Comparison of ENCODE assay signal across 1 cellular context in genomic region chr2:11541693-11542274, GRCh38.
TF ChIP-seq lines count a peak whose summit lies in the region.

No MANE protein-coding gene starts in this region.

TF ChIP-seq in HepG2, 621 proteins besides CTCF, POLR2A, EP300 and RAD21 (continues in another document):
- TF ChIP-seq ELK4 (CRISPR knock-in tag; IDR thresholded peaks at IDR 0.05; ENCODE audit: borderline replicate concordance) (no peak), FOSL2 (CRISPR knock-in tag; IDR thresholded peaks at IDR 0.05) (no peak), STAT6 (CRISPR knock-in tag; IDR thresholded peaks at IDR 0.05; ENCODE audit: borderline replicate concordance) (no peak), ZNF558 (CRISPR knock-in tag; IDR thresholded peaks at IDR 0.05; ENCODE audit: borderline replicate concordance) (no peak), ZBTB44 (CRISPR knock-in tag; IDR thresholded peaks at IDR 0.05) (no peak), ZZZ3 (CRISPR knock-in tag; IDR thresholded peaks at IDR 0.05; ENCODE audit: borderline replicate concordance) (no peak), BCL6 (CRISPR knock-in tag; IDR thresholded peaks at IDR 0.05) (no peak), MTF2 (CRISPR knock-in tag; IDR thresholded peaks at IDR 0.05; ENCODE audit: borderline replicate concordance) (no peak), ZBTB37 (CRISPR knock-in tag; IDR thresholded peaks at IDR 0.05) (no peak), ZBTB14 (CRISPR knock-in tag; IDR thresholded peaks at IDR 0.05) (no peak), SMARCE1 (IDR thresholded peaks at IDR 0.05; ENCODE audit: borderline replicate concordance) (no peak), HIVEP1 (CRISPR knock-in tag; IDR thresholded peaks at IDR 0.05) (no peak), ZNF280D (CRISPR knock-in tag; IDR thresholded peaks at IDR 0.05) (no peak), GRHL1 (CRISPR knock-in tag; conservative IDR thresholded peaks at IDR 0.05) (no peak), NFRKB (IDR thresholded peaks at IDR 0.05) (no peak), TBX2 (CRISPR knock-in tag; IDR thresholded peaks at IDR 0.05; ENCODE audit: borderline replicate concordance) (no peak), ZFP82 (CRISPR knock-in tag; IDR thresholded peaks at IDR 0.05; ENCODE audit: borderline replicate concordance) (no peak), SYNCRIP (IDR thresholded peaks at IDR 0.05; ENCODE audit: insufficient read depth, low read depth, low read length) (no peak), TRAFD1 (CRISPR knock-in tag; IDR thresholded peaks at IDR 0.05; ENCODE audit: borderline replicate concordance) (no peak), ZBTB7A (CRISPR knock-in tag; IDR thresholded peaks at IDR 0.05) (0 out of 2 replicates have a peak, but pooled peaks have one; percentile 13), ZNF430 (CRISPR knock-in tag; IDR thresholded peaks at IDR 0.05) (no peak), ZFX (CRISPR knock-in tag; IDR thresholded peaks at IDR 0.05; ENCODE audit: low read depth) (no peak), ZNF282 (IDR thresholded peaks at IDR 0.05; ENCODE audit: partially characterized antibody) (no peak), ARID4A (CRISPR knock-in tag; IDR thresholded peaks at IDR 0.05; ENCODE audit: borderline replicate concordance) (peak; percentile 14; the same call in 1 of the 2 replicates), BCLAF1 (IDR thresholded peaks at IDR 0.05) (no peak), MAFK (conservative IDR thresholded peaks at IDR 0.05 in 1 of 2, IDR thresholded peaks at IDR 0.05 in 1 of 2; ENCODE audit: low read length in 2 of 2) (no peak), SNAI1 (CRISPR knock-in tag; IDR thresholded peaks at IDR 0.05; ENCODE audit: borderline replicate concordance) (no peak), MED13 (CRISPR knock-in tag; IDR thresholded peaks at IDR 0.05) (no peak), ZNF615 (CRISPR knock-in tag; IDR thresholded peaks at IDR 0.05; ENCODE audit: borderline replicate concordance) (no peak)
